ENCODE assay signal across 16 cellular contexts in the genomic region with DNA sequence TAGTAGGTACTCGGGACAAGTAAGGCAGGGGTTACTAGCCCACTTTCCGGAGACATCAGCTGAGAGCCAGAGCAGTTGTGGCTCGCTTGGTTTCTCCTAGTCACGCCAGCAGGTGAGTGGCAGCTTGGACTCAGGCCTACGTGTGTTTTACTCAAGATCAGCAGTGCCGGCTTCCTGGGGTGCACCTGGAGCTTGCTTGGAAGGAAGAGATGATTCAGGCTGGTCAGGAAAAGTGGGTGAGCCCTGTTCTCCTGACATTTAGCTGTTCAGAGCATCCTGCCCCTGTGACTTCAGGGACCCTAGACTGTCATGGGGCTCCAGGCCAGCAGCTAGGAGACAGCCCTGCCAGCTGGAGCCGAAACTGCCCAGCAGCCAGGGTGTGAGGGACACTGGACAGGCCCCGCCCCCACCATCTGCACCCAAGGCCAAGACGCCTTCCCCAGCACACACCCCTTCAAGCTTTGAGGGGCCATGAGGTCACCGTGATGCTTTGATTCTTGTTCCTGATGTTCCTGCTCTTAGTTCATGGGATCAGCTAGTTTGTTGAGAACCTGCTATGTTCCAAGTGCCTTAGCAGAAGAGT.
DNase-seq lines count a peak whose midpoint lies in the region; ATAC-seq and TF ChIP-seq lines count a peak whose summit lies in the region.
"Had no signal": no experiment of that assay in that cellular context is flagged by ENCODE, and none has a peak within 500 bp of the region (broad histone marks: within the 10 kb centered on the region; RNA-seq: fewer than 3 reads in every experiment).

No MANE protein-coding gene starts in this region.

- peaks cover 11% of the 10 kb centered on the region for H3K27me3 Mint-ChIP-seq in endothelial cell (ENCODE audit: unreplicated experiment)
- H3K27me3 Mint-ChIP-seq: stimulated activated naive CD8-positive, alpha-beta T cell treated with anti-CD3 and anti-CD28 coated beads, Interleukin-15, amount 100 ng/mL, for 72 hours had no signal

- H3K27me3 ChIP-seq in WERI-Rb-1 (ENCODE audit: insufficient read depth, low read depth, severe bottlenecking) (no peaks in the 10 kb centered on the region), hepatocyte (no peaks in the 10 kb centered on the region), suprapubic skin (no peaks in the 10 kb centered on the region)

- H3K4me3 Mint-ChIP-seq in endothelial cell (ENCODE audit: unreplicated experiment), result no peak overlapping the region
- H3K4me3 Mint-ChIP-seq: CD14-positive monocyte; stimulated activated naive CD8-positive, alpha-beta T cell treated with anti-CD3 and anti-CD28 coated beads, Interleukin-15, amount 100 ng/mL, for 72 hours had no signal

- H3K27ac ChIP-seq in WERI-Rb-1 (peak overlapping the region; percentile 59), hepatocyte (peak overlapping the region; percentile 85), suprapubic skin (peak overlapping the region; percentile 14)

- H3K9me3 Mint-ChIP-seq in endothelial cell (ENCODE audit: unreplicated experiment), result no peaks in the 10 kb centered on the region

- no peak for ATAC-seq in HG03342 (IDR thresholded peaks at IDR 0.05; ENCODE audit: unreplicated experiment)
- ATAC-seq: stimulated activated naive CD8-positive, alpha-beta T cell treated with anti-CD3 and anti-CD28 coated beads, Interleukin-15, amount 100 ng/mL, for 72 hours had no signal

- H3K9me3 ChIP-seq in WERI-Rb-1 (ENCODE audit: severe bottlenecking) (no peaks in the 10 kb centered on the region), hepatocyte (ENCODE audit: low read depth) (no peaks in the 10 kb centered on the region), suprapubic skin (no peaks in the 10 kb centered on the region)

- peaks cover 3% of the 10 kb centered on the region for H3K4me1 Mint-ChIP-seq in endothelial cell (ENCODE audit: unreplicated experiment)
- H3K4me1 Mint-ChIP-seq: CD14-positive monocyte; stimulated activated naive CD8-positive, alpha-beta T cell treated with anti-CD3 and anti-CD28 coated beads, Interleukin-15, amount 100 ng/mL, for 72 hours had no signal

- H3K36me3 ChIP-seq in WERI-Rb-1 (no peaks in the 10 kb centered on the region), hepatocyte (replicated peaks; ENCODE audit: insufficient read depth, low read depth) (no peaks in the 10 kb centered on the region), suprapubic skin (no peaks in the 10 kb centered on the region)

- H3K79me2 ChIP-seq in hepatocyte, result peaks cover 4% of the 10 kb centered on the region

- WGBS in hepatocyte (ENCODE audit: low lambda C conversion rate, missing lambda C conversion rate), result 91% methylated on average over 10 of the region's 10 CpGs
- 86% methylated on average over 8 of the region's 10 CpGs for WGBS in suprapubic skin

- peaks cover 4% of the 10 kb centered on the region for H3K36me3 Mint-ChIP-seq in endothelial cell (ENCODE audit: low read depth, unreplicated experiment)
- H3K36me3 Mint-ChIP-seq: CD14-positive monocyte had no signal

- TF ChIP-seq CTCF in WERI-Rb-1 (IDR thresholded peaks at IDR 0.05; ENCODE audit: low read depth, low read length) (no peak), hepatocyte (IDR thresholded peaks at IDR 0.05; ENCODE audit: poor library complexity) (no peak), suprapubic skin (IDR thresholded peaks at IDR 0.05) (no peak), endothelial cell (IDR thresholded peaks at IDR 0.05; ENCODE audit: unreplicated experiment) (no peak)

- H4K20me1 ChIP-seq in hepatocyte (ENCODE audit: insufficient read depth, poor library complexity, severe bottlenecking), result no peaks in the 10 kb centered on the region

- H3K27ac Mint-ChIP-seq in endothelial cell (ENCODE audit: unreplicated experiment), result no peak overlapping the region
- H3K27ac Mint-ChIP-seq: CD14-positive monocyte; stimulated activated naive CD8-positive, alpha-beta T cell treated with anti-CD3 and anti-CD28 coated beads, Interleukin-15, amount 100 ng/mL, for 72 hours had no signal

- TF ChIP-seq EP300 in suprapubic skin (IDR thresholded peaks at IDR 0.05), result no peak

- H3K4me1 ChIP-seq in hepatocyte (ENCODE audit: insufficient read depth) (peaks cover 65% of the 10 kb centered on the region), suprapubic skin (peaks cover 60% of the 10 kb centered on the region)

- no peaks in the 10 kb centered on the region for H3K9me2 ChIP-seq in hepatocyte (replicated peaks; ENCODE audit: insufficient read depth)

- no peak overlapping the region for H2AFZ ChIP-seq in hepatocyte

- H3K4me2 ChIP-seq in hepatocyte, result no peak overlapping the region

- H3K4me3 ChIP-seq in WERI-Rb-1 (ENCODE audit: low read depth, low read length) (no peak overlapping the region), hepatocyte (no peak overlapping the region), suprapubic skin (no peak overlapping the region)

- TF ChIP-seq POLR2A in suprapubic skin (IDR thresholded peaks at IDR 0.05), result no peak

- peak; percentile 11 for DNase-seq in DMS53 (lab: John Stamatoyannopoulos, UW)
- no peak for DNase-seq in DMS53 treated with DMSO at 0.1 percent for 48 hours (lab: John Stamatoyannopoulos, UW; ENCODE audit: unreplicated experiment)
- DNase-seq in WERI-Rb-1, result peak; percentile 73
- DNase-seq in hepatocyte (ENCODE audit: low spot score), result no peak
- no peak for DNase-seq in suprapubic skin (ENCODE audit: low spot score in 2 of 2)
- no peak for DNase-seq in endothelial cell (ENCODE audit: low spot score)
- no peak for DNase-seq in iPS-NIHi11 (ENCODE audit: low spot score)
- DNase-seq: activated effector memory CD4-positive, alpha-beta T cell treated with Interleukin-2 at 50 U/mL for 16 hours; cortex of kidney; DND-41; erythroblast; Karpas-422; stimulated activated CD4-positive, alpha-beta T cell treated with anti-CD3 and anti-CD28 coated beads, Interleukin-15, amount 100 ng/mL, for 24 hours; stimulated activated naive CD8-positive, alpha-beta T cell treated with anti-CD3 and anti-CD28 coated beads, Interleukin-15, amount 100 ng/mL, for 72 hours had no signal

Comparison
In these comparisons a context has a peak if more than half of its experiments do, and no peak if none do; other contexts are left out.
1. DNase-seq: peak in DMS53 (single experiment) and WERI-Rb-1 (single experiment); none in DMS53 treated with DMSO at 0.1 percent for 48 hours (single experiment), hepatocyte (single experiment), suprapubic skin (0 of 2), endothelial cell (single experiment) and iPS-NIHi11 (single experiment).
2. H3K27ac ChIP-seq: peak in every context shown above with its lines; median percentile 85 in hepatocyte; 59 in WERI-Rb-1; 14 in suprapubic skin.